In genomic region chr3:42085641-42086376, GRCh38 we compare ENCODE assay signal across 31 cellular contexts. TPM values are rescaled to one million over a fixed set of nuclear protein-coding genes. Genes with fewer than 3 reads are reported as not detected.
A peak's percentile ranks its signal among the peaks of the same experiment; 100 is the strongest.
DNase-seq lines count a peak whose midpoint lies in the region; ATAC-seq and TF ChIP-seq lines count a peak whose summit lies in the region.
"Had no signal": no experiment of that assay in that cellular context is flagged by ENCODE, and none has a peak within 500 bp of the region (broad histone marks: within the 10 kb centered on the region; RNA-seq: fewer than 3 reads in every experiment).

No MANE protein-coding gene starts in this region.

- intact Hi-C loops in activated B cell treated with CpG ODN at 0.5 μM for 24 hours (cut with micrococcal nuclease), result no loop called here

- H3K27me3 ChIP-seq in mesendoderm (ENCODE audit: insufficient read depth, low read length, poor library complexity) (no peaks in the 10 kb centered on the region), upper lobe of left lung (no peaks in the 10 kb centered on the region)
- H3K27me3 ChIP-seq: breast epithelium, foreskin keratinocyte, MG63, ovary, tibial nerve had no signal

- H3K18ac ChIP-seq in mesendoderm (ENCODE audit: low read length), result no peak overlapping the region

- H3K4me3 ChIP-seq in mesendoderm (ENCODE audit: low read length) (no peak overlapping the region), upper lobe of left lung (no peak overlapping the region)
- H3K4me3 ChIP-seq: breast epithelium, coronary artery, K562, MG63, ovary, SK-N-MC, tibial nerve had no signal

- ATAC-seq in stimulated activated naive CD8-positive, alpha-beta T cell treated with anti-CD3 and anti-CD28 coated beads, Interleukin-15, Interleukin-2, amounts not matched to agents 100 U/mL and 50 U/mL, for 24 hours, result no peak
- no peak for ATAC-seq in activated B cell treated with CpG ODN at 0.5 μM for 24 hours (ENCODE audit: low read depth)
- ATAC-seq in upper lobe of left lung (ENCODE audit: low FRiP score in 2 of 2), result no peak
- ATAC-seq: effector memory CD8-positive, alpha-beta T cell; esophagus mucosa; foreskin keratinocyte; K562; left cardiac atrium; natural killer cell had no signal

- H3K79me2 ChIP-seq in mesendoderm (ENCODE audit: control insufficient read depth, insufficient read depth, low read length), result no peaks in the 10 kb centered on the region

- H2BK5ac ChIP-seq in mesendoderm (ENCODE audit: low read length), result no peak overlapping the region

- H3K27ac Mint-ChIP-seq in stimulated activated naive CD8-positive, alpha-beta T cell treated with anti-CD3 and anti-CD28 coated beads, Interleukin-15, Interleukin-2, amounts not matched to agents 100 ng/mL and 50 ng/mL, for 24 hours, result peak overlapping the region; percentile 92
- H3K27ac Mint-ChIP-seq in activated B cell treated with CpG ODN at 0.5 μM for 24 hours, result peak overlapping the region; percentile 63
- H3K27ac Mint-ChIP-seq: CD4-positive, alpha-beta T cell; effector memory CD8-positive, alpha-beta T cell had no signal

- POLR2A ChIA-PET in activated B cell treated with CpG ODN at 0.5 μM for 24 hours (lab: Charles Lee), result interaction anchor here (0.8 kb wide), 1 partner anchor 40 kb away, joined by 5 read pairs; no protein-coding TSS in a partner anchor

- peaks cover 2% of the 10 kb centered on the region for H3K79me1 ChIP-seq in mesendoderm (ENCODE audit: low read length)

- TF ChIP-seq CTCF in activated B cell treated with CpG ODN at 0.5 μM for 24 hours (IDR thresholded peaks at IDR 0.05), result no peak
- TF ChIP-seq CTCF in upper lobe of left lung (IDR thresholded peaks at IDR 0.05), result no peak

- H3K36me3 Mint-ChIP-seq in stimulated activated naive CD8-positive, alpha-beta T cell treated with anti-CD3 and anti-CD28 coated beads, Interleukin-15, Interleukin-2, amounts not matched to agents 100 ng/mL and 50 ng/mL, for 24 hours (ENCODE audit: low read depth), result peaks cover 32% of the 10 kb centered on the region
- peaks cover 40% of the 10 kb centered on the region for H3K36me3 Mint-ChIP-seq in activated B cell treated with CpG ODN at 0.5 μM for 24 hours (ENCODE audit: low read depth)
- H3K36me3 Mint-ChIP-seq: natural killer cell had no signal

- H2BK120ac ChIP-seq in mesendoderm (ENCODE audit: low read depth, low read length), result no peak overlapping the region

- no peak overlapping the region for H2AK5ac ChIP-seq in mesendoderm (ENCODE audit: low read length)

- no peak overlapping the region for H3K9ac ChIP-seq in mesendoderm (ENCODE audit: low read length)

- H3K4me1 ChIP-seq in mesendoderm (ENCODE audit: control insufficient read depth, low read depth, low read length), result no peaks in the 10 kb centered on the region
- peaks cover 18 to 34% (median 27%) of the 10 kb centered on the region in 4 donors for H3K4me1 ChIP-seq in upper lobe of left lung

- no peak overlapping the region for H3K4ac ChIP-seq in mesendoderm (ENCODE audit: low read depth, low read length)

- CTCF ChIA-PET in activated B cell treated with CpG ODN at 0.5 μM for 24 hours (lab: Charles Lee), result interaction anchor here (0.6 to 2.1 kb wide), 2 partner anchors 13 to 504 kb away, joined by 3 to 9 read pairs; no protein-coding TSS in a partner anchor

- H3K4me2 ChIP-seq in mesendoderm (ENCODE audit: low read length), result no peak overlapping the region

- TF ChIP-seq POLR2A in upper lobe of left lung (IDR thresholded peaks at IDR 0.05), result no peak

- H4K5ac ChIP-seq in mesendoderm (ENCODE audit: low read length), result no peak overlapping the region

- H4K8ac ChIP-seq in mesendoderm (ENCODE audit: low read depth, low read length), result no peak overlapping the region

- no peaks in the 10 kb centered on the region for H3K9me3 Mint-ChIP-seq in stimulated activated naive CD8-positive, alpha-beta T cell treated with anti-CD3 and anti-CD28 coated beads, Interleukin-15, Interleukin-2, amounts not matched to agents 100 ng/mL and 50 ng/mL, for 24 hours
- no peaks in the 10 kb centered on the region for H3K9me3 Mint-ChIP-seq in activated B cell treated with CpG ODN at 0.5 μM for 24 hours
- H3K9me3 Mint-ChIP-seq: CD4-positive, alpha-beta T cell; effector memory CD8-positive, alpha-beta T cell; natural killer cell had no signal

- H2BK15ac ChIP-seq in mesendoderm (replicated peaks; ENCODE audit: low read depth), result no peak overlapping the region

- DNase-seq in stimulated activated naive CD8-positive, alpha-beta T cell treated with anti-CD3 and anti-CD28 coated beads, Interleukin-15, Interleukin-2, amounts not matched to agents 100 U/mL and 50 U/mL, for 24 hours, result no peak
- no peak for DNase-seq in activated B cell treated with CpG ODN at 0.5 μM for 24 hours
- no peak for DNase-seq in mesendoderm
- DNase-seq in SKM-1 (lab: John Stamatoyannopoulos, UW; ENCODE audit: unreplicated experiment), result no peak
- no peak for DNase-seq in upper lobe of left lung
- no peak for DNase-seq in NCI-H2196 treated with DMSO at 0.1 percent for 48 hours (lab: John Stamatoyannopoulos, UW; ENCODE audit: unreplicated experiment)
- DNase-seq: activated CD8-positive, alpha-beta memory T cell treated with anti-CD3 and anti-CD28 coated beads for 24 hours; amygdala; CD4-positive, alpha-beta T cell; DMS153; effector memory CD8-positive, alpha-beta T cell; foreskin keratinocyte; left cardiac atrium; MG63; natural killer cell; NCI-H1417; NCI-H2081; NCI-H345; NCI-H774; ovary; retina; stimulated activated CD4-positive, alpha-beta T cell treated with anti-CD3 and anti-CD28 coated beads, Interleukin-4, amount 100 ng/mL, for 24 hours had no signal

- H3K9me3 ChIP-seq in upper lobe of left lung, result no peaks in the 10 kb centered on the region
- H3K9me3 ChIP-seq: breast epithelium, MG63, ovary, tibial nerve had no signal

- H3K23ac ChIP-seq in mesendoderm (ENCODE audit: low read length), result peak overlapping the region; percentile 0

- no peak overlapping the region for H3K27ac ChIP-seq in mesendoderm (ENCODE audit: low read depth, low read length)
- no peak overlapping the region for H3K27ac ChIP-seq in upper lobe of left lung
- H3K27ac ChIP-seq: breast epithelium, coronary artery, foreskin keratinocyte, ovary, RWPE1, SK-N-MC, VCaP had no signal

- H3K36me3 ChIP-seq in mesendoderm (ENCODE audit: control insufficient read depth, insufficient read depth, low read length) (no peaks in the 10 kb centered on the region), upper lobe of left lung (peaks cover 4 to 35% (median 16%) of the 10 kb centered on the region in 4 donors)
- H3K36me3 ChIP-seq: breast epithelium, MG63, ovary had no signal

- peaks cover 83% of the 10 kb centered on the region for H3K4me1 Mint-ChIP-seq in stimulated activated naive CD8-positive, alpha-beta T cell treated with anti-CD3 and anti-CD28 coated beads, Interleukin-15, Interleukin-2, amounts not matched to agents 100 ng/mL and 50 ng/mL, for 24 hours (ENCODE audit: low read depth)
- H3K4me1 Mint-ChIP-seq in activated B cell treated with CpG ODN at 0.5 μM for 24 hours, result peaks cover 79% of the 10 kb centered on the region

- no peak for TF ChIP-seq EP300 in upper lobe of left lung (IDR thresholded peaks at IDR 0.05)

- WGBS in mesendoderm (ENCODE audit: extremely low coverage, insufficient coverage, low lambda C conversion rate), result no CpG with 5 or more reads among the region's 11 CpGs
- WGBS in upper lobe of left lung, 2 donors, result 82 to 85% methylated on average over 11 of the region's 11 CpGs

- H3K56ac ChIP-seq in mesendoderm (ENCODE audit: low read length), result no peak overlapping the region

- no peaks in the 10 kb centered on the region for H3K27me3 Mint-ChIP-seq in stimulated activated naive CD8-positive, alpha-beta T cell treated with anti-CD3 and anti-CD28 coated beads, Interleukin-15, Interleukin-2, amounts not matched to agents 100 ng/mL and 50 ng/mL, for 24 hours
- H3K27me3 Mint-ChIP-seq in activated B cell treated with CpG ODN at 0.5 μM for 24 hours, result no peaks in the 10 kb centered on the region
- H3K27me3 Mint-ChIP-seq: CD4-positive, alpha-beta T cell; effector memory CD8-positive, alpha-beta T cell had no signal

- peak overlapping the region; percentile 33 for H3K4me3 Mint-ChIP-seq in stimulated activated naive CD8-positive, alpha-beta T cell treated with anti-CD3 and anti-CD28 coated beads, Interleukin-15, Interleukin-2, amounts not matched to agents 100 ng/mL and 50 ng/mL, for 24 hours
- no peak overlapping the region for H3K4me3 Mint-ChIP-seq in activated B cell treated with CpG ODN at 0.5 μM for 24 hours
- H3K4me3 Mint-ChIP-seq: CD4-positive, alpha-beta T cell; natural killer cell had no signal

RNA-seq across cellular contexts. Expression of gene TRAK1, which starts 5.3 kb away (rescaled TPM):
- total RNA-seq in activated B cell treated with CpG ODN at 0.5 μM for 24 hours (54.5 and 58.4 TPM in 2 replicates), upper lobe of left lung (100 to 1,000 TPM in 1 of 6 donors, 10 to 100 TPM in 5; 46.7 to 107 (median 74.7) TPM)
- 20.1 TPM for polyA plus RNA-seq in mesendoderm (2013, experiment 1 of 2)
- polyA plus RNA-seq in mesendoderm (2013, experiment 2 of 2), result 19.9 TPM
